In the genomic region with DNA sequence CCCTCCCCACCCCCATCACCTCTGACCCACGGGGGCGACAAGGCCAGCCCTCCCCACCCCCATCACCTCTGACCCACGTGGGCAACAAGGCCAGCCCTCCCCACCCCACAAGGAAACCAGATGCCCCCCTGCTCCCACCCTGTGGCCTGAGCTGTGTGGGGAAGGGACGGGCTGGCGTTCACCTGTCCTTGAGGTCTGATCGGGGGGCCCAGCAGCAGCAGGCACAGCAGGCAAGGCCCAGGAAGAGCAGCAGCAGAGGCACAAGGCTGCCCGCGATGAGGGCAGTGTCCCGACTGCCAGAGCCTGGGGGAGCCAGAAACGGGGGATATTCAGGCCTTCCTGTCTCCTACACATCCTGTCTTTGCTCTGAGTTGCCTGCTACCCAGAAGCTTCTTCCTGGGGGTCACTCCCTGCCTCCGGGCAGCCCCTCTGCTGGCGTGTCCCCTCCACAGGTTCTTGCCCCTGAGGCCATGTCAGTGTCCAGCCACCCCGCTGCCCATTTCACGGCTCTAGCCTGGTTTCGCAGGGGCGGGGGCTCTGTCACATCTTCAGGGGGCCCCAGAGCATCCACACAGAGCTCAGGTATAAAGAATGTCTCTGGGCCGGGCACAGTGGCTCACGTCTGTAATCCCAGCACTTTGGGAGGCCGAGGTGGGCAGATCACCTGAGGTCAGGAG, we compare ENCODE assay signal across 1 cellular context.
TF ChIP-seq lines count a peak whose summit lies in the region.

No MANE protein-coding gene starts in this region.

TF ChIP-seq in K562, 482 proteins besides CTCF, POLR2A, EP300 and RAD21:
- peak; percentile 55; the same call in 1 of the 2 replicates for TF ChIP-seq POLR2G (IDR thresholded peaks at IDR 0.05; ENCODE audit: low read depth, low read length)
- no peak for TF ChIP-seq FOXM1 (IDR thresholded peaks at IDR 0.05; ENCODE audit: low read depth)
- no peak for TF ChIP-seq FOXM1 (CRISPR knock-in tag; IDR thresholded peaks at IDR 0.05; ENCODE audit: low read depth)
